Comparison of ENCODE assay signal across 11 cellular contexts in the genomic region with DNA sequence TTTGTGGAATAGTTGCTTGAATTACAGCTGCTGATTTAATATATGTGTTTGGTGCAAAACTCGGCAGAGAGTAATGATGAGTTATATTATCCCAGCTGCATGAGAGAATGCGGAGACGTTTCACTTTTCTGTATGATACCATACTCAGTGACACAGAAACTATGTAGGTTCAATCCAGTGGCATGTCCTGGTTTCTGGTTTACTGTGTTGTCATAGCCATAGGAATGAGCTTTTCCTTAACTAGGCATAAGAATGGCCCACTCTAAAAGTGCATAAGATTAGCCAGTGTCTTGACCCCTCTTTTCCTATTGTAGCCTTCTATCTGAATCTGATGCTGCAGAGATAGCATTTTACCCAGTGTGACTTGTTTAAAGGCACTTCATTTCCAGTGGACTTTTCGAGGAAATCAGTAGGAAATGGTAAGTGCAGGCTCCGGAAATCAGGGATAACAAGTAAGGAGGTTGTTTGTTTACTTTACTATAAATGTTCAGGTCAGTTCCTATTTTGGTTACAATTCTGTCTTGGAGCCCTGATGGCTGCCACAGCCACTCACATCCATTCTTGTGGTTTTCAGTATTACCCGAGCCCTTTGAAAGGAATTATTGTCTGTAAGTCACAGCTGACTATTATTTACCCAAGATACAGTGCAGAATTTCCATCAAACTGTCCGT.
DNase-seq lines count a peak whose midpoint lies in the region; TF ChIP-seq lines count a peak whose summit lies in the region.
"Had no signal": no experiment of that assay in that cellular context is flagged by ENCODE, and none has a peak within 500 bp of the region (broad histone marks: within the 10 kb centered on the region; RNA-seq: fewer than 3 reads in every experiment).

No MANE protein-coding gene starts in this region.

- TF ChIP-seq EP300 in ovary (IDR thresholded peaks at IDR 0.05): no peak

- H3K9me3 ChIP-seq in hepatocyte (ENCODE audit: low read depth) (no peaks in the 10 kb centered on the region), ovary (no peaks in the 10 kb centered on the region)

- H3K4me3 ChIP-seq in hepatocyte (no peak overlapping the region), ovary (no peak overlapping the region)

- peak; percentile 20 for DNase-seq in AG20443 (ENCODE audit: low spot score)
- DNase-seq in M059J (ENCODE audit: low read depth): peak; percentile 84
- no peak for DNase-seq in endothelial cell (ENCODE audit: low spot score)
- DNase-seq in myocyte (ENCODE audit: low read depth): peak; percentile 80
- no peak for DNase-seq in activated T-cell treated with anti-CD3 and anti-CD28 coated beads, Interleukin-2, amount 50 U/mL, for 1 hour
- DNase-seq in hepatocyte (ENCODE audit: low spot score): no peak
- DNase-seq in retina: no peak
- no peak for DNase-seq in ovary
- DNase-seq: CD4-positive, CD25-positive, alpha-beta regulatory T cell; left cardiac atrium; NCI-H1105 treated with DMSO at 0.1 percent for 48 hours had no signal

- intact Hi-C loops in ovary (cut with DNase I): no loop called here

- H3K27ac ChIP-seq in hepatocyte (no peak overlapping the region), ovary (no peak overlapping the region)

- TF ChIP-seq CTCF in endothelial cell (IDR thresholded peaks at IDR 0.05; ENCODE audit: unreplicated experiment) (no peak), hepatocyte (IDR thresholded peaks at IDR 0.05; ENCODE audit: poor library complexity) (no peak), ovary (IDR thresholded peaks at IDR 0.05) (no peak)

- H3K9me3 Mint-ChIP-seq in endothelial cell (ENCODE audit: unreplicated experiment): no peaks in the 10 kb centered on the region

- H2AFZ ChIP-seq in hepatocyte: no peak overlapping the region

- no peak overlapping the region for H3K4me2 ChIP-seq in hepatocyte

- H4K20me1 ChIP-seq in hepatocyte (ENCODE audit: insufficient read depth, poor library complexity, severe bottlenecking): no peaks in the 10 kb centered on the region

- peaks cover 9% of the 10 kb centered on the region for H3K4me1 ChIP-seq in hepatocyte (ENCODE audit: insufficient read depth)
- H3K4me1 ChIP-seq in ovary (ENCODE audit: insufficient read depth): no peaks in the 10 kb centered on the region

- H3K27me3 ChIP-seq in hepatocyte (no peaks in the 10 kb centered on the region), ovary (no peaks in the 10 kb centered on the region)

- no peak overlapping the region for H3K4me3 Mint-ChIP-seq in endothelial cell (ENCODE audit: unreplicated experiment)
- H3K4me3 Mint-ChIP-seq: CD4-positive, CD25-positive, alpha-beta regulatory T cell had no signal

- H3K9me2 ChIP-seq in hepatocyte (replicated peaks; ENCODE audit: insufficient read depth): no peaks in the 10 kb centered on the region

- H3K36me3 Mint-ChIP-seq in endothelial cell (ENCODE audit: low read depth, unreplicated experiment): no peaks in the 10 kb centered on the region
- H3K36me3 Mint-ChIP-seq: CD4-positive, CD25-positive, alpha-beta regulatory T cell had no signal

- H3K79me2 ChIP-seq in hepatocyte: peaks cover 1% of the 10 kb centered on the region

- WGBS in hepatocyte (ENCODE audit: low lambda C conversion rate, missing lambda C conversion rate): 55% methylated on average over 7 of the region's 7 CpGs
- WGBS in ovary, 3 donors: 64 to 70% (median 65%) methylated on average over 7 of the region's 7 CpGs

- TF ChIP-seq POLR2A in ovary (IDR thresholded peaks at IDR 0.05): no peak

- H3K36me3 ChIP-seq in hepatocyte (replicated peaks; ENCODE audit: insufficient read depth, low read depth) (no peaks in the 10 kb centered on the region), ovary (no peaks in the 10 kb centered on the region)

- H3K27me3 Mint-ChIP-seq in endothelial cell (ENCODE audit: unreplicated experiment): no peaks in the 10 kb centered on the region
- H3K27me3 Mint-ChIP-seq: CD4-positive, CD25-positive, alpha-beta regulatory T cell had no signal

- H3K27ac Mint-ChIP-seq in endothelial cell (ENCODE audit: unreplicated experiment): peak overlapping the region; percentile 32
- H3K27ac Mint-ChIP-seq: CD4-positive, CD25-positive, alpha-beta regulatory T cell had no signal

- peaks cover 10% of the 10 kb centered on the region for H3K4me1 Mint-ChIP-seq in endothelial cell (ENCODE audit: unreplicated experiment)

Comparison
In these comparisons a context has a peak if more than half of its experiments do, and no peak if none do; other contexts are left out.
1. DNase-seq: peak in AG20443 (single experiment), M059J (single experiment) and myocyte (single experiment); none in endothelial cell (single experiment), activated T-cell treated with anti-CD3 and anti-CD28 coated beads, Interleukin-2, amount 50 U/mL, for 1 hour (single experiment), hepatocyte (single experiment), retina (single experiment) and ovary (0 of 5).